1 cellular context compared by ENCODE assay signal in the genomic region with DNA sequence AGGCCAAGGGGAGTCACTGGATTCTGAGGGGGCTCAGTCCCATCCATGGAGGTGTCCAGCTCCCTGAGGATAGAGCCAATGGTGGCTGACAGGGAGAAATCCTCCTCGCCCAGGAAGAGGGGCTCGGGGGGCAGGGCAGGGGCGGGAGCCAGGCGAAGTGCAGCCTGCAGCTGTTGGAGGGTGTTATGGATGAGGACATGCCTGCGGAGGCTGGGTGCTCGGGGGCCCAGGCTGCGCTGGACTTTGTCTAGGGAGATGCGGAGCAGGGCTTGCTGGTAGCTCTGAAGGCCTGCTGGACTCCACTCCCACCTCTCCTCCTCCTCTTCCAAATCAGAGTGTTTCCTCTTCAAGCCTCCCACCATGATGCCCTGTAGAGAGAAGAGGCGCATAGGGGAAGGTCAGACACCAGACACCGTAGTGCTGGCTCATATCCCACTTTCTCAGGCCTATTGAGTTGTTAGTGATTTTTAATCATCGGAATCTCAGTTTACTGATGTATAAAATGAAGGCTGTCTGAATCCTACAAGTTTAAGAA.
TF ChIP-seq lines count a peak whose summit lies in the region.

No MANE protein-coding gene starts in this region.

TF ChIP-seq in HepG2, 621 proteins besides CTCF, POLR2A, EP300 and RAD21:
- no peak for TF ChIP-seq SMARCC2 (IDR thresholded peaks at IDR 0.05)
- TF ChIP-seq NFE2 (CRISPR knock-in tag; IDR thresholded peaks at IDR 0.05), result no peak
- TF ChIP-seq ZNF614 (CRISPR knock-in tag; IDR thresholded peaks at IDR 0.05; ENCODE audit: borderline replicate concordance), result no peak
- TF ChIP-seq, protein P1, sequence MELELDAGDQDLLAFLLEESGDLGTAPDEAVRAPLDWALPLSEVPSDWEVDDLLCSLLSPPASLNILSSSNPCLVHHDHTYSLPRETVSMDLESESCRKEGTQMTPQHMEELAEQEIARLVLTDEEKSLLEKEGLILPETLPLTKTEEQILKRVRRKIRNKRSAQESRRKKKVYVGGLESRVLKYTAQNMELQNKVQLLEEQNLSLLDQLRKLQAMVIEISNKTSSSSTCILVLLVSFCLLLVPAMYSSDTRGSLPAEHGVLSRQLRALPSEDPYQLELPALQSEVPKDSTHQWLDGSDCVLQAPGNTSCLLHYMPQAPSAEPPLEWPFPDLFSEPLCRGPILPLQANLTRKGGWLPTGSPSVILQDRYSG (CRISPR knock-in tag; IDR thresholded peaks at IDR 0.05), result no peak
- TF ChIP-seq NFE2L2 (IDR thresholded peaks at IDR 0.05; ENCODE audit: low read length), result no peak
- TF ChIP-seq FLYWCH1 (CRISPR knock-in tag; IDR thresholded peaks at IDR 0.05), result no peak
- no peak for TF ChIP-seq ATF4 (CRISPR knock-in tag; IDR thresholded peaks at IDR 0.05)
